9 cellular contexts compared by ENCODE assay signal in the genomic region with DNA sequence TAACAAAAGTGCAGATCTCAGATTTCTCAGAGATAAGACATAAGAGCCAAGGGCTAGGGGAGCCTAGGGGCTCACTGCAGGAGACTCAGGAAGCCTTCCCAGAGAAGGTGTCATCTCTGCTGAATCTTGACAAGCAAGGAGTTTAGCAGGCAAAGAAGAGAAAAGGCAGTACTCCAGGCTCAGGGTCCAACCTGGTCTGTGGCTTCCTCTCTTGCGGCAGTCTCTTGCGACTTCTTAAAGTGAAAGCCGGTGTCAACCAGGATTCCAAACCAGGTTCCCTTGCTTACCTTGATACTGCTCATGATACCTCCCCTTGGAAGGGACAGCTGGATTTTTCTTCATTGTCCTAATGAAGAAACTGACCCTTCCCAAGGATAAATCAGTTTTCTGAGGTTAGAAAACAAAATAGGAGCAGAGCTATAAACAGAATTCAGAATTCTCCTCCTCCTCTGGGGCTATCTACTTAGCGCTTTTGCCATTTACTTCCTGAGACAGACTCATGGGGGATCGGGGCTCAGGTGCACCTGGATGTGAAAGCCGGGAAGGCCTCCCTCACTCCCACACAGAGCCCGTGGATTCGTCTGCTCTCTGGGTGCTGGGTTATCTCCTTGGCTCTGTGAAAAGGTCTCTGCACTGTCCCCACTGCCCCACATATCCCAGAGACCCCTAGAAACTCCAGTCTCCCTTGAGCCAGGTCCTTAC. TPM values are rescaled to one million over a fixed set of nuclear protein-coding genes. Genes with fewer than 3 reads are reported as not detected.
A peak's percentile ranks its signal among the peaks of the same experiment; 100 is the strongest.
DNase-seq lines count a peak whose midpoint lies in the region; ATAC-seq and TF ChIP-seq lines count a peak whose summit lies in the region.
"Had no signal": no experiment of that assay in that cellular context is flagged by ENCODE, and none has a peak within 500 bp of the region (broad histone marks: within the 10 kb centered on the region; RNA-seq: fewer than 3 reads in every experiment).

No MANE protein-coding gene starts in this region.

- no peaks in the 10 kb centered on the region for H3K79me2 ChIP-seq in GM23248 (ENCODE audit: insufficient read depth)

- H3K36me3 ChIP-seq in GM23248 (ENCODE audit: low read depth) (no peaks in the 10 kb centered on the region), esophagus squamous epithelium (no peaks in the 10 kb centered on the region), rectal smooth muscle tissue (ENCODE audit: control insufficient read depth, insufficient read depth, low read length) (no peaks in the 10 kb centered on the region)

- in situ Hi-C loops in GM23248 (cut with MboI): no loop called here

- no peak for TF ChIP-seq CTCF in RWPE1 (conservative IDR thresholded peaks at IDR 0.05; ENCODE audit: low read depth)
- no peak for TF ChIP-seq CTCF in esophagus squamous epithelium (IDR thresholded peaks at IDR 0.05)

- POLR2A ChIA-PET in RWPE1 (lab: Yijun Ruan, JAX; ENCODE audit: low non-redundant PET): interaction anchor here (0.7 kb wide), 1 partner anchor 32 kb away, joined by 3 read pairs; no protein-coding TSS in a partner anchor

- CTCF ChIA-PET in RWPE1 (lab: Yijun Ruan, JAX): interaction anchor here (0.5 to 0.6 kb wide), 2 partner anchors 12 to 14 kb away, joined by 3 to 4 read pairs; no protein-coding TSS in a partner anchor

- 92% methylated on average over 8 of the region's 8 CpGs for WGBS in GM23248 (ENCODE audit: low coverage in 1 of 2, low lambda C conversion rate in 2 of 2, missing lambda C conversion rate in 2 of 2), 2 experiments
- 45 to 69% methylated on average over 6 to 8 of the region's 8 CpGs for WGBS in esophagus squamous epithelium, 2 donors

- DNase-seq in GM23248 (no peak), RWPE1 (ENCODE audit: low spot score) (no peak), esophagus squamous epithelium (lab: John Stamatoyannopoulos, UW) (no peak), glomerular visceral epithelial cell (ENCODE audit: extremely low spot score) (no peak), NCI-H226 (no peak)
- no peak for DNase-seq in stimulated activated CD4-positive, alpha-beta T cell treated with anti-CD3 and anti-CD28 coated beads, Interleukin-4, amount 100 ng/mL, for 1 hour
- DNase-seq: NCI-H1092 had no signal

- TF ChIP-seq POLR2A in esophagus squamous epithelium (IDR thresholded peaks at IDR 0.05): no peak

- no peaks in the 10 kb centered on the region for H3K9me3 ChIP-seq in GM23248 (ENCODE audit: low read depth)
- H3K9me3 ChIP-seq in esophagus squamous epithelium: no peaks in the 10 kb centered on the region

- intact Hi-C loops in esophagus squamous epithelium (cut with DNase I): loop anchor here (5.0 kb wide), 1 partner anchor 40 kb away; no protein-coding TSS in a partner anchor

- H3K4me1 ChIP-seq in GM23248 (ENCODE audit: insufficient read depth): peaks cover 33% of the 10 kb centered on the region
- peaks cover 48 to 89% (median 59%) of the 10 kb centered on the region in 3 donors for H3K4me1 ChIP-seq in esophagus squamous epithelium
- peaks cover 29% of the 10 kb centered on the region for H3K4me1 ChIP-seq in rectal smooth muscle tissue (ENCODE audit: control insufficient read depth, insufficient read depth, low read length)

- no peak overlapping the region for H3K4me3 ChIP-seq in GM23248
- H3K4me3 ChIP-seq in esophagus squamous epithelium: peak overlapping the region in 3 of 4 donors; percentile 42 to 64 (median 48)
- H3K4me3 ChIP-seq in rectal smooth muscle tissue (ENCODE audit: low read length): no peak overlapping the region

- no peaks in the 10 kb centered on the region for H3K9me2 ChIP-seq in GM23248 (ENCODE audit: insufficient read depth)

- no peaks in the 10 kb centered on the region for H4K20me1 ChIP-seq in GM23248 (ENCODE audit: insufficient read depth)

- H3K27me3 ChIP-seq in GM23248 (replicated peaks; ENCODE audit: insufficient read depth) (no peaks in the 10 kb centered on the region), esophagus squamous epithelium (no peaks in the 10 kb centered on the region), rectal smooth muscle tissue (ENCODE audit: control insufficient read depth, insufficient read depth, low read length) (no peaks in the 10 kb centered on the region)

- peak overlapping the region; percentile 65 for H3K4me2 ChIP-seq in GM23248 (ENCODE audit: unreplicated experiment)

- H3F3A ChIP-seq in GM23248 (ENCODE audit: insufficient read depth): peaks cover 17% of the 10 kb centered on the region

- ATAC-seq in HG03571 (IDR thresholded peaks at IDR 0.05; ENCODE audit: unreplicated experiment): no peak

- H2AFZ ChIP-seq in GM23248: peak overlapping the region; percentile 80

- H3K27ac ChIP-seq in GM23248 (peak overlapping the region; percentile 47), RWPE1 (peak overlapping the region; percentile 99), esophagus squamous epithelium (peak overlapping the region; percentile 91 to 95 (median 93)), rectal smooth muscle tissue (ENCODE audit: low read depth, low read length) (peak overlapping the region; percentile 67)

- H3K9ac ChIP-seq in GM23248 (peak overlapping the region; percentile 52; the same call in 1 of the 2 replicates), rectal smooth muscle tissue (ENCODE audit: low read length) (no peak overlapping the region)

RNA-seq across cellular contexts. Expression of a gene that starts 1.8 kb away (rescaled TPM):
- total RNA-seq in GM23248 (2014; rRNA removed; shearing (Covaris generic)): 0.76 TPM in 1 of 2 replicates, not detected in the other
- 0.25 and 0.59 TPM in 2 replicates for polyA plus RNA-seq in GM23248 (2016; fragmentation: Nextera tagmentation; extraction: Ambion mirVana)
- total RNA-seq in esophagus squamous epithelium: 100 to 1,000 TPM in 3 of 4 donors, 10 to 100 TPM in 1; 88.9 to 266 (median 111) TPM

RNA-seq across cellular contexts. Expression of a gene that starts 6.8 kb away (rescaled TPM):
- 147 TPM in 2 replicates for total RNA-seq in GM23248 (2014; rRNA removed; shearing (Covaris generic))
- 113 and 117 TPM in 2 replicates for polyA plus RNA-seq in GM23248 (2016; fragmentation: Nextera tagmentation; extraction: Ambion mirVana)
- total RNA-seq in esophagus squamous epithelium: 100 to 1,000 TPM in 3 of 4 donors, 10 to 100 TPM in 1; 98.2 to 171 (median 136) TPM

RNA-seq across cellular contexts. Expression of a gene that starts 35.2 kb away (rescaled TPM):
- total RNA-seq in GM23248 (2014; rRNA removed; shearing (Covaris generic)): 247 and 343 TPM in 2 replicates
- 183 and 197 TPM in 2 replicates for polyA plus RNA-seq in GM23248 (2016; fragmentation: Nextera tagmentation; extraction: Ambion mirVana)
- 100 to 1,000 TPM; 121 to 190 (median 134) TPM for total RNA-seq in esophagus squamous epithelium

Comparison
In these comparisons a context has a peak if more than half of its experiments do, and no peak if none do; other contexts are left out.
1. H3K27ac ChIP-seq: peak in every context shown above with its lines; median percentile 99 in RWPE1; 93 in esophagus squamous epithelium; 67 in rectal smooth muscle tissue; 47 in GM23248.
2. H3K4me3 ChIP-seq: peak in esophagus squamous epithelium (3 of 4); none in GM23248 (single experiment) and rectal smooth muscle tissue (single experiment).
3. RNA of a gene that starts 1.8 kb away (total RNA-seq): 88.9 to 266 TPM in esophagus squamous epithelium; 0.76 TPM in GM23248; every median in the first group is over 10 times any median in the second.